In the genomic region with DNA sequence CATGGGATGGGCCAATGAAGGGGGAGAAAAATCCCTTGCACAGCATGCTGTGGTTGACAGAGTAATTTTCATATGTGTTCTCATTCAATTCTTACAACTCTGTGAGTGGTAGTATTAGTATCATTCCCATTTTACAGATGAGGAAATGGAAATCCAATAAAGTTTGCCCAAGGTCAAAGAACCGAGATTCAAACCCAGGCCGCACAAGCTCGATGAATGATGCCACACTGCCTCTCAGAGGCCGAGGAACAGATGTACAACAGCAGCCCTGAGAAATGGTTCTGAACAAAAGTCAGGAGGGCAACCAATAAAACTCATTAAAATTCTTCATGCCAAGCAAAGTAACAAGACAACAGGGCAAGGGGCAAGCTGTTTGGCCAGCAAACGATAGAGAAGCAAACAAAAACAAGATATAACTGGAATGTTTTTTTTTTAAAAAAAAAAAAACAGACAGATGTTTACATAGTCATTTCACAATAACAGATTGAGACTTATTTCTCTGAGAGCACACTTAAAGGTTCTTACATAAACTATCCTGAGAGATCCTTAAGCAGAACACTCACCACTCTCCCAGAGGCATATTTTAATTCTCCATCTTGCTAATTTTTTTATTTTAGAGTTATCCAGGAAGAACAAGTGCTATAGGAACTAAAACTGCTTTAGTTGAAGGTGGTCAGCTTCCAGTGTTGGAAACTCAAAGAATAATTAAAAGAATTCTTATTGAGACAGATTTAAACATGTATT, we compare ENCODE assay signal across 9 cellular contexts.
A peak's percentile ranks its signal among the peaks of the same experiment; 100 is the strongest.
DNase-seq lines count a peak whose midpoint lies in the region; ATAC-seq, FAIRE-seq and TF ChIP-seq lines count a peak whose summit lies in the region.
"Had no signal": no experiment of that assay in that cellular context is flagged by ENCODE, and none has a peak within 500 bp of the region (broad histone marks: within the 10 kb centered on the region; RNA-seq: fewer than 3 reads in every experiment).

No MANE protein-coding gene starts in this region.

- TF ChIP-seq POLR2A in esophagus muscularis mucosa (IDR thresholded peaks at IDR 0.05; ENCODE audit: low read depth), result no peak

- FAIRE-seq in bronchial epithelial cell (lab: Jason Lieb, UNC), result no peak

- H3K27me3 ChIP-seq in bronchial epithelial cell (ENCODE audit: control insufficient read depth, insufficient read depth, low read length) (no peaks in the 10 kb centered on the region), esophagus muscularis mucosa (no peaks in the 10 kb centered on the region)

- DNase-seq in NCI-H510A treated with DMSO at 0.1 percent for 48 hours (lab: John Stamatoyannopoulos, UW) (peak; percentile 14), NCI-H510A (lab: John Stamatoyannopoulos, UW) (no peak), NCI-H2029 treated with DMSO at 0.1 percent for 48 hours (lab: John Stamatoyannopoulos, UW) (peak; percentile 66), bronchial epithelial cell (ENCODE audit: low read depth) (peak; percentile 13), renal cortical epithelial cell (ENCODE audit: low read depth) (peak; percentile 23), amygdala (lab: John Stamatoyannopoulos, UW) (no peak), esophagus muscularis mucosa (ENCODE audit: extremely low spot score) (no peak)
- DNase-seq: CD4-positive, alpha-beta T cell had no signal

- H3K27ac ChIP-seq in esophagus muscularis mucosa (replicated peaks in 1 of 4), result no peak overlapping the region

- no peaks in the 10 kb centered on the region for H3K9me3 ChIP-seq in esophagus muscularis mucosa

- intact Hi-C loops in esophagus muscularis mucosa (cut with DNase I), result no loop called here

- H3K4me1 ChIP-seq in esophagus muscularis mucosa, result no peaks in the 10 kb centered on the region

- 30% methylated on average over 5 of the region's 5 CpGs for WGBS in esophagus muscularis mucosa

- ATAC-seq in GM19455 (IDR thresholded peaks at IDR 0.05; ENCODE audit: unreplicated experiment), result no peak

- TF ChIP-seq EP300 in esophagus muscularis mucosa (IDR thresholded peaks at IDR 0.05), result no peak

- H3K36me3 ChIP-seq in bronchial epithelial cell (ENCODE audit: control insufficient read depth, insufficient read depth, low read length) (no peaks in the 10 kb centered on the region), esophagus muscularis mucosa (no peaks in the 10 kb centered on the region)

- TF ChIP-seq CTCF in bronchial epithelial cell (IDR thresholded peaks at IDR 0.05; ENCODE audit: insufficient read depth, low read length, severe bottlenecking) (peak; percentile 42), esophagus muscularis mucosa (IDR thresholded peaks at IDR 0.05) (peak in 1 of 3 experiments; percentile 3)

- no peak overlapping the region for H3K4me3 ChIP-seq in bronchial epithelial cell (ENCODE audit: low read depth, low read length)
- no peak overlapping the region for H3K4me3 ChIP-seq in esophagus muscularis mucosa

Comparison
In these comparisons a context has a peak if more than half of its experiments do, and no peak if none do; other contexts are left out.
1. DNase-seq: peak in NCI-H510A treated with DMSO at 0.1 percent for 48 hours (single experiment), NCI-H2029 treated with DMSO at 0.1 percent for 48 hours (single experiment), bronchial epithelial cell (single experiment) and renal cortical epithelial cell (single experiment); none in NCI-H510A (single experiment), amygdala (0 of 56) and esophagus muscularis mucosa (single experiment).